ENCODE assay signal across 31 cellular contexts in the genomic region with DNA sequence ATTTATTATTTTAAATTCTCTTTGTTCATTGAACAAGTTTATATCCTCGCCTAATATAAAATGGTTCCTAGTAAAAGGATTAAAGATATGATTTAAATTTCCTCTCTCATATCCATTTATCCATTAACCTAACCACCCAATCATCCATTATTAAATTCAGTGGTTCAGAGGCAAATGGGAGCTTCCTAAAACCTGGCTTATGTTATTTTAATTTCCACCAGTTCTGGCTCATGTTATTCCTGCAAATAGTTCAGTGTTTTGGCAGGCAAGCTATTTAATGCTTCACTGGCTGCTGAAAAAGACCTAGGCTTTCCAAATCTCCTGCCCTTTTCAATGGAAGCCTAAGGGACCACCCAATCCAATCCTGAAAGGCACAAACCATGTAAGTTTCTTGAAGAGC. TPM values are rescaled to one million over a fixed set of nuclear protein-coding genes. Genes with fewer than 3 reads are reported as not detected.
"Had no signal": no experiment of that assay in that cellular context is flagged by ENCODE, and none has a peak within 500 bp of the region (broad histone marks: within the 10 kb centered on the region; RNA-seq: fewer than 3 reads in every experiment).

No MANE protein-coding gene starts in this region.

- H3K27me3 Mint-ChIP-seq: activated CD4-positive, alpha-beta T cell treated with anti-CD3 and anti-CD28 coated beads, Interleukin-2, amount 10 ng/mL, durations not matched to agents 7 days and 5 days; activated T-cell treated with anti-CD3 and anti-CD28 coated beads, Interleukin-2, amount 50 U/mL, for 24 hours had no signal

- DNase-seq: activated CD4-positive, alpha-beta T cell treated with anti-CD3 and anti-CD28 coated beads for 1 hour; activated CD4-positive, alpha-beta T cell treated with anti-CD3 and anti-CD28 coated beads, Interleukin-2, amount 10 ng/mL, durations not matched to agents 7 days and 5 days; activated CD4-positive, alpha-beta T cell treated with anti-CD3 and anti-CD28 coated beads, Interleukin-2, amount 50 U/mL, for 48 hours; activated CD4-positive, CD25-positive, alpha-beta regulatory T cell; activated CD8-positive, alpha-beta T cell treated with anti-CD3 and anti-CD28 coated beads, Interleukin-2, amount 10 ng/mL, durations not matched to agents 7 days and 5 days; activated gamma-delta T cell treated with Interleukin-2 at 50 U/mL for 16 hours; activated naive CD4-positive, alpha-beta T cell treated with anti-CD3 and anti-CD28 coated beads for 36 hours; activated T-cell treated with anti-CD3 and anti-CD28 coated beads, Interleukin-2, amount 50 U/mL, for 24 hours; adrenal gland; Karpas-422; KBM-7; NCI-H1105; NCI-H1436; NCI-H1694; NCI-H1930; NCI-H2081 treated with DMSO at 0.1 percent for 48 hours; NCI-H226; NCI-H446 treated with DMSO at 0.1 percent for 48 hours; NCI-H524; NCI-H69; NCI-H82; NK-92 treated with Interleukin-12 subunit alpha and Interleukin-12 subunit beta, amount 100 ng/mL, for 24 hours; PC-3; Peyer's patch; RPMI8226; SHP77 treated with DMSO at 0.1 percent for 48 hours; T1000; WERI-Rb-1 had no signal

- H3K4me3 Mint-ChIP-seq: activated CD4-positive, alpha-beta T cell treated with anti-CD3 and anti-CD28 coated beads, Interleukin-2, amount 10 ng/mL, durations not matched to agents 7 days and 5 days; activated CD8-positive, alpha-beta T cell treated with anti-CD3 and anti-CD28 coated beads, Interleukin-2, amount 10 ng/mL, durations not matched to agents 7 days and 5 days; activated naive CD4-positive, alpha-beta T cell treated with anti-CD3 and anti-CD28 coated beads for 36 hours; activated T-cell treated with anti-CD3 and anti-CD28 coated beads, Interleukin-2, amount 50 U/mL, for 24 hours; activated T-helper 1 cell treated with anti-CD3 and anti-CD28 coated beads, Interleukin-12 subunit alpha, Interleukin-12 subunit beta, Interleukin-2, Interleukin-4 antibody, amounts not matched to agents 30 ng/mL and 10 ng/mL and 1 ng/mL, durations not matched to agents 14 hours and 24 hours and 36 hours had no signal

- H3K27ac Mint-ChIP-seq: activated CD4-positive, alpha-beta T cell treated with anti-CD3 and anti-CD28 coated beads, Interleukin-2, amount 10 ng/mL, durations not matched to agents 7 days and 5 days; activated CD8-positive, alpha-beta T cell treated with anti-CD3 and anti-CD28 coated beads, Interleukin-2, amount 10 ng/mL, durations not matched to agents 7 days and 5 days; activated naive CD4-positive, alpha-beta T cell treated with anti-CD3 and anti-CD28 coated beads for 36 hours; activated naive CD4-positive, alpha-beta T cell treated with anti-CD3 and anti-CD28 coated beads, Interleukin-2, amount 50 U/mL, for 72 hours; activated T-cell treated with anti-CD3 and anti-CD28 coated beads, Interleukin-2, amount 50 U/mL, for 24 hours; activated T-helper 1 cell treated with anti-CD3 and anti-CD28 coated beads, Interleukin-12 subunit alpha, Interleukin-12 subunit beta, Interleukin-2, Interleukin-4 antibody, amounts not matched to agents 30 ng/mL and 10 ng/mL and 1 ng/mL, durations not matched to agents 14 hours and 24 hours and 36 hours had no signal

- H3K36me3 ChIP-seq: adrenal gland, Peyer's patch, WERI-Rb-1 had no signal

- H3K9me3 ChIP-seq: adrenal gland, Peyer's patch had no signal

- H3K9me3 Mint-ChIP-seq: activated CD4-positive, alpha-beta T cell treated with anti-CD3 and anti-CD28 coated beads, Interleukin-2, amount 10 ng/mL, durations not matched to agents 7 days and 5 days; activated naive CD4-positive, alpha-beta T cell treated with anti-CD3 and anti-CD28 coated beads for 36 hours; activated naive CD4-positive, alpha-beta T cell treated with anti-CD3 and anti-CD28 coated beads, Interleukin-2, amount 50 U/mL, for 72 hours; activated T-cell treated with anti-CD3 and anti-CD28 coated beads, Interleukin-2, amount 50 U/mL, for 24 hours; activated T-helper 1 cell treated with anti-CD3 and anti-CD28 coated beads, Interleukin-12 subunit alpha, Interleukin-12 subunit beta, Interleukin-2, Interleukin-4 antibody, amounts not matched to agents 30 ng/mL and 10 ng/mL and 1 ng/mL, durations not matched to agents 14 hours and 24 hours and 36 hours; brain had no signal

- H3K27me3 ChIP-seq: adrenal gland, Peyer's patch had no signal

- H3K4me3 ChIP-seq: adrenal gland, Peyer's patch had no signal

- H3K36me3 Mint-ChIP-seq: activated naive CD4-positive, alpha-beta T cell treated with anti-CD3 and anti-CD28 coated beads, Interleukin-2, amount 50 U/mL, for 72 hours; brain had no signal

- H3K27ac ChIP-seq: adrenal gland, Peyer's patch, WERI-Rb-1 had no signal

RNA-seq across cellular contexts. Expression of a gene that starts 53.7 kb away (rescaled TPM):
- total RNA-seq: activated naive CD4-positive, alpha-beta T cell treated with anti-CD3 and anti-CD28 coated beads for 36 hours had no signal
